8 cellular contexts compared by ENCODE assay signal in the genomic region with DNA sequence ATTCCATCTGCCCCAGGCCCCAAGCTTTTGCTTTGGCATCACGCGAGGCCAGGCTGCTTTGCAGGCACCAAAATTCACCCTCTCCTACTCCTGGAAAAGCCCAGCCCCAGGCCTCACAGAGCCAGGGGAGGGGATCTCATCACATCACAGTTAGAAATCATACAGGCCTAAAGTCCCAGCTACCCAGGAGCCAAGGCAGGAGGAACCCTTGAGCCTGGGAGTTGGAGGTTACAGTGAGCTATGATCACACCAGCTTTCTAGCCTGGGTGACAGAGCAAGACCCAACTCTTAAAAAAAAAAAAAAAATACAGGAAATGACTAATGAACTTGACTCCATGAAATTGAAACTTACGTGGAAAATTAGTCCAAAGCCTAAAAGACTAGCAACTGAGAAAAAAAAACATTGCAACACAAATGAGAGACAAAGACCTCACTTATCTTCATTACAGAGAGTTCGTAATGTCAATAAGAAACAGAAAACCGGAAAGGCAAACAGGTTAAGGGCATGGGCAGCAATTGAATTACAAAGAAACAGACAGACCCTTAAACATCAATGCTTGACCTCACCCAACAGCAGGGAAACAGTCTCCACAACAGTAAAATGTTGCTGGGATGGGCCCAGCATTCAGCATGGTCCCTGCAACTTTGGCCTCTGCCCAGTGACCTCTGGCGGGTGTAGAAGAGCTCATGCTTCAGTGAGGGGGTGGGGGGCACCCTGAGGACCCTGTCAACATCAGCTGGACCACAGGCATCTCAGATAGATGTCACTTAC.
DNase-seq lines count a peak whose midpoint lies in the region; ATAC-seq and TF ChIP-seq lines count a peak whose summit lies in the region.

No MANE protein-coding gene starts in this region.

- peaks cover 15% of the 10 kb centered on the region for H3K4me1 Mint-ChIP-seq in activated CD4-positive, alpha-beta T cell treated with anti-CD3 and anti-CD28 coated beads, Interleukin-2, amount 10 ng/mL, durations not matched to agents 7 days and 5 days
- H3K4me1 Mint-ChIP-seq in activated CD4-positive, alpha-beta memory T cell treated with anti-CD3 and anti-CD28 coated beads, Interleukin-2, amount 10 ng/mL, durations not matched to agents 7 days and 5 days, result peaks cover 19% of the 10 kb centered on the region

- no peak overlapping the region for H3K4me3 Mint-ChIP-seq in activated CD4-positive, alpha-beta T cell treated with anti-CD3 and anti-CD28 coated beads, Interleukin-2, amount 10 ng/mL, durations not matched to agents 7 days and 5 days
- no peak overlapping the region for H3K4me3 Mint-ChIP-seq in activated CD4-positive, alpha-beta memory T cell treated with anti-CD3 and anti-CD28 coated beads, Interleukin-2, amount 10 ng/mL, durations not matched to agents 7 days and 5 days

- POLR2A ChIA-PET in activated CD4-positive, alpha-beta T cell treated with anti-CD3 and anti-CD28 coated beads, Interleukin-2, amount 10 ng/mL, durations not matched to agents 7 days and 5 days (lab: Charles Lee), result no interaction called here
- POLR2A ChIA-PET in activated CD4-positive, alpha-beta memory T cell treated with anti-CD3 and anti-CD28 coated beads, Interleukin-2, amount 10 ng/mL, durations not matched to agents 7 days and 5 days (lab: Charles Lee), result no interaction called here

- H3K36me3 Mint-ChIP-seq in activated CD4-positive, alpha-beta T cell treated with anti-CD3 and anti-CD28 coated beads, Interleukin-2, amount 10 ng/mL, durations not matched to agents 7 days and 5 days (ENCODE audit: low read depth), result no peaks in the 10 kb centered on the region
- H3K36me3 Mint-ChIP-seq in activated CD4-positive, alpha-beta memory T cell treated with anti-CD3 and anti-CD28 coated beads, Interleukin-2, amount 10 ng/mL, durations not matched to agents 7 days and 5 days (ENCODE audit: low read depth), result no peaks in the 10 kb centered on the region

- no peak for TF ChIP-seq POLR2A in stomach (IDR thresholded peaks at IDR 0.05)

- H3K9me3 Mint-ChIP-seq in activated CD4-positive, alpha-beta T cell treated with anti-CD3 and anti-CD28 coated beads, Interleukin-2, amount 10 ng/mL, durations not matched to agents 7 days and 5 days, result no peaks in the 10 kb centered on the region
- H3K9me3 Mint-ChIP-seq in activated CD4-positive, alpha-beta memory T cell treated with anti-CD3 and anti-CD28 coated beads, Interleukin-2, amount 10 ng/mL, durations not matched to agents 7 days and 5 days, result no peaks in the 10 kb centered on the region

- intact Hi-C loops in Right ventricle myocardium superior (cut with DNase I), result no loop called here
- intact Hi-C loops in stomach (cut with DNase I; ENCODE audit: low total_unique reads), result loop anchor here (10.0 kb wide), 1 partner anchor 626 kb away; no protein-coding TSS in a partner anchor

- no peaks in the 10 kb centered on the region for H3K27me3 Mint-ChIP-seq in activated CD4-positive, alpha-beta T cell treated with anti-CD3 and anti-CD28 coated beads, Interleukin-2, amount 10 ng/mL, durations not matched to agents 7 days and 5 days
- H3K27me3 Mint-ChIP-seq in activated CD4-positive, alpha-beta memory T cell treated with anti-CD3 and anti-CD28 coated beads, Interleukin-2, amount 10 ng/mL, durations not matched to agents 7 days and 5 days, result peaks cover under 1% of the 10 kb centered on the region

- H3K27ac ChIP-seq in stomach, result peak overlapping the region; percentile 54 to 80 (median 73)

- TF ChIP-seq CTCF in stomach (IDR thresholded peaks at IDR 0.05) (no peak), omental fat pad (IDR thresholded peaks at IDR 0.05) (no peak)

- H3K4me1 ChIP-seq in stomach, result peaks cover 5 to 21% (median 15%) of the 10 kb centered on the region in 4 donors

- H3K27ac Mint-ChIP-seq in activated CD4-positive, alpha-beta T cell treated with anti-CD3 and anti-CD28 coated beads, Interleukin-2, amount 10 ng/mL, durations not matched to agents 7 days and 5 days, result peak overlapping the region; percentile 83
- peak overlapping the region; percentile 77 for H3K27ac Mint-ChIP-seq in activated CD4-positive, alpha-beta memory T cell treated with anti-CD3 and anti-CD28 coated beads, Interleukin-2, amount 10 ng/mL, durations not matched to agents 7 days and 5 days

- ATAC-seq in Right ventricle myocardium superior (ENCODE audit: poor library complexity) (peak; percentile 75), GM19467 (IDR thresholded peaks at IDR 0.05; ENCODE audit: unreplicated experiment) (no peak), omental fat pad (ENCODE audit: low FRiP score) (no peak)

- TF ChIP-seq EP300 in stomach (IDR thresholded peaks at IDR 0.05), result no peak

- DNase-seq in activated CD4-positive, alpha-beta T cell treated with anti-CD3 and anti-CD28 coated beads, Interleukin-2, amount 10 ng/mL, durations not matched to agents 7 days and 5 days, result no peak
- no peak for DNase-seq in activated CD4-positive, alpha-beta T cell treated with anti-CD3 and anti-CD28 coated beads for 1 hour
- DNase-seq in activated CD4-positive, alpha-beta memory T cell treated with anti-CD3 and anti-CD28 coated beads, Interleukin-2, amount 10 ng/mL, durations not matched to agents 7 days and 5 days, result no peak
- DNase-seq in Right ventricle myocardium superior, result no peak
- no peak for DNase-seq in stomach
- no peak for DNase-seq in omental fat pad (ENCODE audit: low spot score)
- no peak for DNase-seq in cerebellar nuclear complex (lab: John Stamatoyannopoulos, UW)

- H3K9me3 ChIP-seq in stomach, result no peaks in the 10 kb centered on the region

- CTCF ChIA-PET in activated CD4-positive, alpha-beta T cell treated with anti-CD3 and anti-CD28 coated beads, Interleukin-2, amount 10 ng/mL, durations not matched to agents 7 days and 5 days (lab: Charles Lee), result interaction anchor here (1.1 to 1.4 kb wide), 4 partner anchors 12 to 41 kb away, joined by 3 to 4 read pairs (median 4); no protein-coding TSS in a partner anchor
- CTCF ChIA-PET in activated CD4-positive, alpha-beta memory T cell treated with anti-CD3 and anti-CD28 coated beads, Interleukin-2, amount 10 ng/mL, durations not matched to agents 7 days and 5 days (lab: Charles Lee), result interaction anchor here (0.7 to 2.9 kb wide), 4 partner anchors 17 to 203 kb away, joined by 3 to 12 read pairs (median 4); no protein-coding TSS in a partner anchor

- H3K36me3 ChIP-seq in stomach, result peaks cover 0 to 31% (median 12%) of the 10 kb centered on the region in 4 donors

- no peak overlapping the region for H3K4me3 ChIP-seq in stomach

- no peaks in the 10 kb centered on the region for H3K27me3 ChIP-seq in stomach

- WGBS in stomach, 5 donors, result 53 to 59% (median 58%) methylated on average over 6 of the region's 6 CpGs
